ENCODE assay signal across 20 cellular contexts in genomic region chr4:60648774-60649173, GRCh38.
DNase-seq lines count a peak whose midpoint lies in the region; ATAC-seq, FAIRE-seq and TF ChIP-seq lines count a peak whose summit lies in the region.
"Had no signal": no experiment of that assay in that cellular context is flagged by ENCODE, and none has a peak within 500 bp of the region (broad histone marks: within the 10 kb centered on the region; RNA-seq: fewer than 3 reads in every experiment).

No MANE protein-coding gene starts in this region.

- H3K79me2 ChIP-seq in PC-3 (ENCODE audit: low read length) = no peaks in the 10 kb centered on the region

- no peaks in the 10 kb centered on the region for H4K20me1 ChIP-seq in PC-3 (ENCODE audit: low read length)
- H4K20me1 ChIP-seq: BLaER1 had no signal

- H3F3A ChIP-seq in PC-3 (ENCODE audit: low read length, unreplicated experiment) = no peaks in the 10 kb centered on the region

- TF ChIP-seq CTCF in PC-3 (conservative IDR thresholded peaks at IDR 0.05; ENCODE audit: low read depth, low read length) (no peak), bronchial epithelial cell (IDR thresholded peaks at IDR 0.05; ENCODE audit: insufficient read depth, low read length, severe bottlenecking) (no peak), foreskin keratinocyte (conservative IDR thresholded peaks at IDR 0.05) (no peak)

- H3K4me2 ChIP-seq in PC-3 (ENCODE audit: low read length) = peak overlapping the region; percentile 31
- H3K4me2 ChIP-seq: BLaER1 had no signal

- H2AFZ ChIP-seq in PC-3 (ENCODE audit: low read length) = no peak overlapping the region

- peak; percentile 97 for DNase-seq in PC-3
- DNase-seq in bronchial epithelial cell (ENCODE audit: low read depth) = peak; percentile 76
- peak; percentile 32 to 64 for DNase-seq in foreskin keratinocyte
- DNase-seq in left colon = no peak
- no peak for DNase-seq in medulla oblongata (ENCODE audit: extremely low spot score)
- DNase-seq: Caco-2; CD4-positive, CD25-positive, alpha-beta regulatory T cell; CD8-positive, alpha-beta T cell; DMS153; DND-41; GOT3; HFFc6 had no signal

- H3K4me3 ChIP-seq in PC-3 (ENCODE audit: low read length) (no peak overlapping the region), bronchial epithelial cell (ENCODE audit: low read depth, low read length) (no peak overlapping the region)
- H3K4me3 ChIP-seq: BLaER1, GM12878, HAP-1 had no signal

- intact Hi-C loops in PC-3 (cut with micrococcal nuclease) = no loop called here
- intact Hi-C loops in left colon (cut with DNase I, micrococcal nuclease) = no loop called here

- H3K9me3 ChIP-seq in PC-3 (ENCODE audit: low read length) = no peaks in the 10 kb centered on the region
- H3K9me3 ChIP-seq: BLaER1, Caco-2, HAP-1 had no signal

- no peak overlapping the region for H3K9ac ChIP-seq in PC-3 (ENCODE audit: low read length)
- H3K9ac ChIP-seq: BLaER1 had no signal

- POLR2A ChIA-PET in PC-3 (lab: Charles Lee; ENCODE audit: unreplicated experiment) = no interaction called here

- no peak overlapping the region for H3K27ac ChIP-seq in PC-3 (ENCODE audit: low read length)
- H3K27ac ChIP-seq in foreskin keratinocyte = no peak overlapping the region
- H3K27ac ChIP-seq: BLaER1, C4-2B had no signal

- no TSS peak for BruUV-seq in PC-3 (replicated peaks; lab: Mats Ljungman, UMichigan)

- ATAC-seq in PC-3 (peak; percentile 43), foreskin keratinocyte (peak; percentile 79), left colon (no peak), GM21825 (IDR thresholded peaks at IDR 0.05; ENCODE audit: unreplicated experiment) (no peak)
- ATAC-seq: CD8-positive, alpha-beta T cell; GM12878 had no signal

- no peaks in the 10 kb centered on the region for H3K27me3 ChIP-seq in PC-3 (ENCODE audit: low read length)
- H3K27me3 ChIP-seq in bronchial epithelial cell (ENCODE audit: control insufficient read depth, insufficient read depth, low read length) = no peaks in the 10 kb centered on the region
- H3K27me3 ChIP-seq in foreskin keratinocyte = no peaks in the 10 kb centered on the region
- H3K27me3 ChIP-seq: BLaER1 had no signal

- H3K9me2 ChIP-seq in PC-3 (replicated peaks; ENCODE audit: low read length) = no peaks in the 10 kb centered on the region

- FAIRE-seq in bronchial epithelial cell (lab: Jason Lieb, UNC) = no peak
- FAIRE-seq: G401.6, GM12878, GM19239, H54 had no signal

- H3K4me1 ChIP-seq in PC-3 (ENCODE audit: insufficient read depth, low read length) (peaks cover 23% of the 10 kb centered on the region), foreskin keratinocyte (peaks cover 8% of the 10 kb centered on the region)
- H3K4me1 ChIP-seq: BLaER1, Caco-2, HAP-1 had no signal

- no peaks in the 10 kb centered on the region for H3K36me3 ChIP-seq in PC-3 (ENCODE audit: low read depth, low read length)
- no peaks in the 10 kb centered on the region for H3K36me3 ChIP-seq in bronchial epithelial cell (ENCODE audit: control insufficient read depth, insufficient read depth, low read length)
- H3K36me3 ChIP-seq: BLaER1, HAP-1 had no signal

- CTCF ChIA-PET in PC-3 (lab: Charles Lee) = no interaction called here

Comparison
In these comparisons a context has a peak if more than half of its experiments do, and no peak if none do; other contexts are left out.
1. ATAC-seq: peak in PC-3 (single experiment) and foreskin keratinocyte (single experiment); none in left colon (single experiment) and GM21825 (single experiment).
2. DNase-seq: peak in PC-3 (single experiment), bronchial epithelial cell (single experiment) and foreskin keratinocyte (2 of 2); none in left colon (0 of 2) and medulla oblongata (single experiment).